In genomic region chr10:125296598-125296997, GRCh38 we compare ENCODE assay signal across 21 cellular contexts.
"Had no signal": no experiment of that assay in that cellular context is flagged by ENCODE, and none has a peak within 500 bp of the region (broad histone marks: within the 10 kb centered on the region; RNA-seq: fewer than 3 reads in every experiment).

No MANE protein-coding gene starts in this region.

- H3K36me3 ChIP-seq: esophagus muscularis mucosa, gastroesophageal sphincter, right lobe of liver, suprapubic skin, thyroid gland, uterus had no signal

- H3K27ac ChIP-seq: epithelial cell of prostate, esophagus muscularis mucosa, gastroesophageal sphincter, psoas muscle, right lobe of liver, suprapubic skin, thyroid gland, uterus had no signal

- H3K27me3 ChIP-seq: esophagus muscularis mucosa, right lobe of liver, thyroid gland, uterus had no signal

- H3K4me1 ChIP-seq: esophagus muscularis mucosa, gastroesophageal sphincter, psoas muscle, right lobe of liver, suprapubic skin, thyroid gland, uterus had no signal

- FAIRE-seq: endometrium, kidney had no signal

- H3K9me3 ChIP-seq: esophagus muscularis mucosa, gastroesophageal sphincter, psoas muscle, right lobe of liver, suprapubic skin, thyroid gland, uterus had no signal

- H3K4me3 ChIP-seq: esophagus muscularis mucosa, gastroesophageal sphincter, lung, psoas muscle, right lobe of liver, suprapubic skin, thyroid gland, uterus had no signal

- DNase-seq: effector memory CD4-positive, alpha-beta T cell; glutamatergic neuron; kidney; left cardiac atrium; left ventricle myocardium superior; naive thymus-derived CD4-positive, alpha-beta T cell; nephron progenitor cell; psoas muscle; retina; right lobe of liver; stimulated activated CD4-positive, alpha-beta T cell treated with anti-CD3 and anti-CD28 coated beads, Interleukin-4, amount 100 ng/mL, for 1 hour; stimulated activated CD8-positive, alpha-beta memory T cell treated with anti-CD3 and anti-CD28 coated beads, Interleukin-4, amount 100 ng/mL, for 48 hours; stimulated activated naive CD8-positive, alpha-beta T cell treated with anti-CD3 and anti-CD28 coated beads, Interleukin-15, Interleukin-2, amounts not matched to agents 100 U/mL and 50 U/mL, for 24 hours; thyroid gland; uterus had no signal
